Comparison of ENCODE assay signal across 8 cellular contexts in genomic region chr1:8687053-8687452, GRCh38.
DNase-seq lines count a peak whose midpoint lies in the region; ATAC-seq and TF ChIP-seq lines count a peak whose summit lies in the region.

No MANE protein-coding gene starts in this region.

- peak overlapping the region; percentile 57 for H3K4me3 Mint-ChIP-seq in chondrocyte (ENCODE audit: unreplicated experiment)
- H3K4me3 Mint-ChIP-seq in nephron progenitor cell, result no peak overlapping the region

- H3K4me1 Mint-ChIP-seq in chondrocyte (ENCODE audit: low read depth) (peaks cover 33% of the 10 kb centered on the region), nephron progenitor cell (peaks cover 39% of the 10 kb centered on the region)

- H3K27ac Mint-ChIP-seq in chondrocyte (ENCODE audit: unreplicated experiment) (peak overlapping the region; percentile 93), nephron progenitor cell (peak overlapping the region; percentile 91)

- H3K4me3 ChIP-seq in BE2C (ENCODE audit: low read depth, low read length), result no peak overlapping the region

- H3K36me3 Mint-ChIP-seq in chondrocyte (ENCODE audit: low read depth), result no peaks in the 10 kb centered on the region
- peaks cover 47% of the 10 kb centered on the region for H3K36me3 Mint-ChIP-seq in nephron progenitor cell (ENCODE audit: low read depth)

- no peak for ATAC-seq in HG02970 (IDR thresholded peaks at IDR 0.05; ENCODE audit: low FRiP score, unreplicated experiment)
- ATAC-seq in GM21786 (IDR thresholded peaks at IDR 0.05; ENCODE audit: unreplicated experiment), result no peak

- H3K9me3 Mint-ChIP-seq in chondrocyte (ENCODE audit: low read depth) (peaks cover 5% of the 10 kb centered on the region), nephron progenitor cell (peaks cover 23% of the 10 kb centered on the region)

- no peaks in the 10 kb centered on the region for H3K9me3 ChIP-seq in BE2C

- peak; percentile 52 for DNase-seq in D341Med (ENCODE audit: low spot score)
- DNase-seq in HT1080 (ENCODE audit: low read depth), result peak; percentile 59
- DNase-seq in chondrocyte (ENCODE audit: low spot score), result no peak
- no peak for DNase-seq in nephron progenitor cell
- DNase-seq in BE2C, result no peak
- DNase-seq in SIG-M5 (lab: John Stamatoyannopoulos, UW), result no peak

- no peaks in the 10 kb centered on the region for H3K4me1 ChIP-seq in BE2C

- TF ChIP-seq CTCF in chondrocyte (IDR thresholded peaks at IDR 0.05), result no peak
- no peak for TF ChIP-seq CTCF in nephron progenitor cell (IDR thresholded peaks at IDR 0.05)
- TF ChIP-seq CTCF in BE2C (IDR thresholded peaks at IDR 0.05; ENCODE audit: low read depth, low read length), result no peak

- H3K36me3 ChIP-seq in BE2C, result no peaks in the 10 kb centered on the region

- no peaks in the 10 kb centered on the region for H3K27me3 ChIP-seq in BE2C

- H3K27me3 Mint-ChIP-seq in chondrocyte (ENCODE audit: low read depth) (no peaks in the 10 kb centered on the region), nephron progenitor cell (ENCODE audit: low read depth, poor library complexity) (no peaks in the 10 kb centered on the region)

Comparison
In these comparisons a context has a peak if more than half of its experiments do, and no peak if none do; other contexts are left out.
1. DNase-seq: peak in D341Med (single experiment) and HT1080 (single experiment); none in chondrocyte (single experiment), nephron progenitor cell (single experiment), BE2C (single experiment) and SIG-M5 (single experiment).